8 cellular contexts compared by ENCODE assay signal in the genomic region with DNA sequence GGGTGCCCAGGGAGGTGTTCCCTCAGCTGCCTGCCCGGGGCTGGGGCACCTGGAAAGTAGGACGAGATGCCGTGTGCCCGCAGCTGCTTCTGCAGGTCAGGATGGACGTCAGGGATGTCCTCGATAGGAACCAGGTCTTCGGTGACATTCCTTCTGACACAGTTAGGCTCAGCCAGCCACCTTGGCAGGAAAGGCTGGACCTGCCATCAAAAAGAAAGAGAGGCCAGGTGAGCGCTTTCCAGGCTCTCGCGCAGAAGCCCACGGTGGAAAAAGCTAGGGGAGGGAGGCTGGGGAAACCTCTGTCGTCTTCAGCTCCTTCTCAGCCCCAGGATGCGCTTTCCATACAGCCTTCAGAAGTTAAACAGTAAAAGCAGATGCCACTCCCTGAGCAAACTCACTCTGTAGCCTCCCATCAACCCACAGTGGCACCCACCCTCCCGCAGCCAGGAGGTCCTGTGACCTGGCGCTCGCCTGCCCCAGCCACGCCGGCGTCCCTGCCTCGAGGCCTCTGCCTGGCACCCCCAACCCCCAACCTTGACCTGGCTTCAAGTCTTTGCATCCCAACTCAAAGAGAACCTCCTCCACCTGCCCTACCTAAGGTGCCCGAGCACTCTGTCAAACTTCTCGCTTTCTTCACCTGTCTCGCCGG. TPM values are rescaled to one million over a fixed set of nuclear protein-coding genes. Genes with fewer than 3 reads are reported as not detected.
DNase-seq lines count a peak whose midpoint lies in the region; ATAC-seq, FAIRE-seq and TF ChIP-seq lines count a peak whose summit lies in the region.

No MANE protein-coding gene starts in this region.

- no TSS peak for BruUV-seq in HepG2 (replicated peaks; lab: Mats Ljungman, UMichigan)

- FAIRE-seq in HepG2 (lab: Jason Lieb, UNC) = no peak

- H3K9ac ChIP-seq in HepG2 (ENCODE audit: insufficient read depth, low read depth, low read length) = peak overlapping the region; percentile 80

- no peak for TF ChIP-seq RAD21 in HepG2 (CRISPR knock-in tag; IDR thresholded peaks at IDR 0.05)

- no peaks in the 10 kb centered on the region for H3K9me3 Mint-ChIP-seq in activated T-cell treated with anti-CD3 and anti-CD28 coated beads, Interleukin-2, amount 50 U/mL, for 24 hours
- H3K9me3 Mint-ChIP-seq in activated naive CD8-positive, alpha-beta T cell treated with anti-CD3 and anti-CD28 coated beads, Interleukin-2, amount 10 ng/mL, durations not matched to agents 7 days and 5 days = no peaks in the 10 kb centered on the region

- peak overlapping the region; percentile 94 for H3K4me2 ChIP-seq in HepG2 (ENCODE audit: low read depth, low read length)

- POLR2A ChIA-PET in activated naive CD8-positive, alpha-beta T cell treated with anti-CD3 and anti-CD28 coated beads, Interleukin-2, amount 10 ng/mL, durations not matched to agents 7 days and 5 days (lab: Charles Lee) = interaction anchor here (0.5 to 1.6 kb wide), 3 partner anchors 10 to 70 kb away, joined by 3 to 4 read pairs (median 3); no protein-coding TSS in a partner anchor
- POLR2A ChIA-PET in HepG2 (lab: Yijun Ruan, JAX) = no interaction called here

- no peak for ATAC-seq in activated naive CD8-positive, alpha-beta T cell treated with anti-CD3 and anti-CD28 coated beads, Interleukin-2, amount 10 ng/mL, durations not matched to agents 7 days and 5 days (ENCODE audit: low read depth)
- ATAC-seq in HepG2 (no peak), thoracic aorta (ENCODE audit: insufficient number of reproducible peaks, low FRiP score, low read depth) (no peak), HG02642 (IDR thresholded peaks at IDR 0.05; ENCODE audit: poor library complexity, unreplicated experiment) (no peak), GM21619 (IDR thresholded peaks at IDR 0.05; ENCODE audit: unreplicated experiment) (no peak)

- no peak overlapping the region for H2AFZ ChIP-seq in HepG2 (ENCODE audit: low read length)

- peak overlapping the region; percentile 66 for H3K27ac Mint-ChIP-seq in activated T-cell treated with anti-CD3 and anti-CD28 coated beads, Interleukin-2, amount 50 U/mL, for 24 hours
- peak overlapping the region; percentile 88 for H3K27ac Mint-ChIP-seq in activated naive CD8-positive, alpha-beta T cell treated with anti-CD3 and anti-CD28 coated beads, Interleukin-2, amount 10 ng/mL, durations not matched to agents 7 days and 5 days

- H3K36me3 ChIP-seq in HepG2 (replicated peaks in 1 of 2; ENCODE audit: control insufficient read depth in 1 of 2, insufficient read depth in 2 of 2, low read length in 2 of 2) (peaks cover 26 to 36% of the 10 kb centered on the region in 2 experiments), thoracic aorta (peaks cover 38% of the 10 kb centered on the region)

- H3K79me2 ChIP-seq in HepG2 (ENCODE audit: insufficient read depth, low read length) = peaks cover 26% of the 10 kb centered on the region

- in situ Hi-C loops in HepG2 (cut with HindIII; ENCODE audit: extremely low pct_ligation_motif_present, low pct_unique_long_range_greater_than_20kb) = no loop called here

- peak overlapping the region; percentile 84 for H3K4me3 Mint-ChIP-seq in activated T-cell treated with anti-CD3 and anti-CD28 coated beads, Interleukin-2, amount 50 U/mL, for 24 hours
- peak overlapping the region; percentile 91 for H3K4me3 Mint-ChIP-seq in activated naive CD8-positive, alpha-beta T cell treated with anti-CD3 and anti-CD28 coated beads, Interleukin-2, amount 10 ng/mL, durations not matched to agents 7 days and 5 days

- intact Hi-C loops in HepG2 (cut with micrococcal nuclease; ENCODE audit: unreplicated experiment) = no loop called here

- no peak overlapping the region for H3K27ac ChIP-seq in HepG2 (ENCODE audit: extremely low read length, insufficient read depth, low read length)
- H3K27ac ChIP-seq in thoracic aorta = no peak overlapping the region

- no peak for TF ChIP-seq POLR2A in HepG2 (IDR thresholded peaks at IDR 0.05; ENCODE audit: insufficient read depth in 1 of 2, low read depth in 2 of 2, low read length in 2 of 2)

- TF ChIP-seq CTCF in HepG2 (CRISPR knock-in tag; IDR thresholded peaks at IDR 0.05) (no peak), thoracic aorta (IDR thresholded peaks at IDR 0.05) (no peak)

- H4K20me1 ChIP-seq in HepG2 (ENCODE audit: insufficient read depth, low read length) = no peaks in the 10 kb centered on the region

- CTCF ChIA-PET in HepG2 (lab: Yijun Ruan, JAX; ENCODE audit: low intra/inter-chr PET ratio, low total read pairs) = no interaction called here

- TF ChIP-seq EP300 in HepG2 (IDR thresholded peaks at IDR 0.05; ENCODE audit: low read depth in 2 of 2, low read length in 2 of 2) (no peak), HepG2 (CRISPR knock-in tag; IDR thresholded peaks at IDR 0.05; ENCODE audit: borderline replicate concordance) (no peak)

- H3K4me1 Mint-ChIP-seq in activated T-cell treated with anti-CD3 and anti-CD28 coated beads, Interleukin-2, amount 50 U/mL, for 24 hours (ENCODE audit: low read depth) = peaks cover 34% of the 10 kb centered on the region
- H3K4me1 Mint-ChIP-seq in activated naive CD8-positive, alpha-beta T cell treated with anti-CD3 and anti-CD28 coated beads, Interleukin-2, amount 10 ng/mL, durations not matched to agents 7 days and 5 days = peaks cover 19% of the 10 kb centered on the region

- no peak for DNase-seq in activated T-cell treated with anti-CD3 and anti-CD28 coated beads, Interleukin-2, amount 50 U/mL, for 24 hours
- DNase-seq in activated T-cell treated with anti-CD3 and anti-CD28 coated beads, Interleukin-2, amount 50 U/mL, for 48 hours = no peak
- DNase-seq in activated naive CD8-positive, alpha-beta T cell treated with anti-CD3 and anti-CD28 coated beads, Interleukin-2, amount 10 ng/mL, durations not matched to agents 7 days and 5 days = no peak
- DNase-seq in HepG2 (ENCODE audit: low spot score) (no peak), thoracic aorta (ENCODE audit: low spot score) (no peak), HT-29 (ENCODE audit: low spot score) (no peak)

- H3K27me3 ChIP-seq in HepG2 (ENCODE audit: control insufficient read depth in 1 of 2, insufficient read depth in 2 of 2, low read length in 2 of 2) = no peaks in the 10 kb centered on the region; a peak in 1 of 5 replicates
- H3K27me3 ChIP-seq in thoracic aorta (replicated peaks; ENCODE audit: insufficient read depth) = no peaks in the 10 kb centered on the region

- peaks cover 74% of the 10 kb centered on the region for H3K36me3 Mint-ChIP-seq in activated T-cell treated with anti-CD3 and anti-CD28 coated beads, Interleukin-2, amount 50 U/mL, for 24 hours (ENCODE audit: low read depth)
- peaks cover 6% of the 10 kb centered on the region for H3K36me3 Mint-ChIP-seq in activated naive CD8-positive, alpha-beta T cell treated with anti-CD3 and anti-CD28 coated beads, Interleukin-2, amount 10 ng/mL, durations not matched to agents 7 days and 5 days

- H3K9me3 ChIP-seq in HepG2 (ENCODE audit: low read length) (no peaks in the 10 kb centered on the region), thoracic aorta (no peaks in the 10 kb centered on the region)

- H3K4me1 ChIP-seq in HepG2 (ENCODE audit: insufficient read depth, low read length) (peaks cover 17% of the 10 kb centered on the region), thoracic aorta (ENCODE audit: control insufficient read depth in 1 of 2, low read depth in 2 of 2) (peaks cover 14 to 25% of the 10 kb centered on the region in 2 donors)

- no peaks in the 10 kb centered on the region for H3K27me3 Mint-ChIP-seq in activated T-cell treated with anti-CD3 and anti-CD28 coated beads, Interleukin-2, amount 50 U/mL, for 24 hours
- H3K27me3 Mint-ChIP-seq in activated naive CD8-positive, alpha-beta T cell treated with anti-CD3 and anti-CD28 coated beads, Interleukin-2, amount 10 ng/mL, durations not matched to agents 7 days and 5 days = no peaks in the 10 kb centered on the region

- 84% methylated on average over 24 of the region's 24 CpGs for WGBS in HepG2 (ENCODE audit: low lambda C conversion rate)

- H3K4me3 ChIP-seq in HepG2 (replicated peaks in 1 of 3; ENCODE audit: insufficient read depth in 1 of 3, low read depth in 2 of 3, low read length in 3 of 3) (peak overlapping the region; percentile 85 to 99 (median 93)), thoracic aorta (peak overlapping the region; percentile 93)

RNA-seq across cellular contexts. Expression of a gene that starts 1.3 kb away (rescaled TPM):
- total RNA-seq in activated naive CD8-positive, alpha-beta T cell treated with anti-CD3 and anti-CD28 coated beads, Interleukin-2, amount 10 ng/mL, durations not matched to agents 7 days and 5 days = 10 to 100 TPM; 31.9 to 33.5 TPM
- 3.5 and 10.1 TPM in 2 replicates for total RNA-seq in HepG2 (2016; rRNA removed; fragmentation: Illumina TruSeq; extraction: Trizol)
- total RNA-seq in HepG2 (2016; cell fraction: cytosol; rRNA removed; fragmentation: Illumina TruSeq; extraction: Trizol; ENCODE audit: low read depth) = 3.5 and 3.6 TPM in 2 replicates
- 2.7 and 9.3 TPM in 2 replicates for total RNA-seq in HepG2 (2016; cell fraction: insoluble cytoplasmic fraction; rRNA removed; fragmentation: Illumina TruSeq; extraction: Trizol)
- total RNA-seq in HepG2 (2016; cell fraction: membrane; rRNA removed; fragmentation: Illumina TruSeq; extraction: Trizol) = 2.5 and 3.2 TPM in 2 replicates
- 9.6 and 14.3 TPM in 2 replicates for total RNA-seq in HepG2 (2016; cell fraction: nucleus; rRNA removed; fragmentation: Illumina TruSeq; extraction: Trizol)
- polyA plus RNA-seq in HepG2 (2011; rRNA removed) = 10.1 and 11.6 TPM in 2 replicates
- polyA plus RNA-seq in HepG2 (2011; cell fraction: cytosol; rRNA removed) = 3.4 and 4.5 TPM in 2 replicates
- 66.0 and 70.7 TPM in 2 replicates for polyA plus RNA-seq in HepG2 (2011; cell fraction: nucleus; rRNA removed)
- polyA plus RNA-seq in HepG2 (2012) = 9.1 and 11.4 TPM in 2 replicates
- 0.85 and 1.1 TPM in 2 replicates for polyA plus RNA-seq in HepG2 (2016; cell fraction: cytosol; fragmentation: Illumina TruSeq; extraction: Trizol; ENCODE audit: low read depth)
- 4.4 and 5.8 TPM in 2 replicates for polyA plus RNA-seq in HepG2 (2016; cell fraction: insoluble cytoplasmic fraction; fragmentation: Illumina TruSeq; extraction: Trizol; ENCODE audit: low read depth)
- polyA plus RNA-seq in HepG2 (2016; cell fraction: membrane; fragmentation: Illumina TruSeq; extraction: Trizol; ENCODE audit: low read depth) = 1.2 and 2.1 TPM in 2 replicates
- 41.8 and 50.5 TPM in 2 replicates for polyA plus RNA-seq in HepG2 (2016; cell fraction: nucleus; fragmentation: Illumina TruSeq; extraction: Trizol; ENCODE audit: insufficient read depth, low read depth)
- polyA minus RNA-seq in HepG2 (2011; rRNA and poly(A)+ RNA removed; ENCODE audit: low replicate concordance) = 10.7 and 19.6 TPM in 2 replicates
- 3.3 and 4.1 TPM in 2 replicates for polyA minus RNA-seq in HepG2 (2011; cell fraction: cytosol; rRNA and poly(A)+ RNA removed)
- 14.7 and 15.7 TPM in 2 replicates for polyA minus RNA-seq in HepG2 (2011; cell fraction: nucleus; rRNA and poly(A)+ RNA removed)
- 10 to 100 TPM in 1 of 2 donors, 1 to 10 TPM in 1; 9.7 to 24.8 TPM for total RNA-seq in thoracic aorta
- total RNA-seq in HT-29 (2014; rRNA removed; shearing (Covaris generic)) = 21.4 and 35.3 TPM in 2 replicates

RNA-seq across cellular contexts. Expression of a gene that starts 1.5 kb away (rescaled TPM):
- 10 to 100 TPM; 29.3 to 29.4 TPM for total RNA-seq in activated naive CD8-positive, alpha-beta T cell treated with anti-CD3 and anti-CD28 coated beads, Interleukin-2, amount 10 ng/mL, durations not matched to agents 7 days and 5 days
- total RNA-seq in HepG2 (2016; rRNA removed; fragmentation: Illumina TruSeq; extraction: Trizol) (12.1 and 14.6 TPM in 2 replicates), thoracic aorta (1 to 10 TPM; 5.9 to 8.5 TPM)
- 7.5 and 7.6 TPM in 2 replicates for total RNA-seq in HepG2 (2016; cell fraction: cytosol; rRNA removed; fragmentation: Illumina TruSeq; extraction: Trizol; ENCODE audit: low read depth)
- 9.2 and 14.5 TPM in 2 replicates for total RNA-seq in HepG2 (2016; cell fraction: insoluble cytoplasmic fraction; rRNA removed; fragmentation: Illumina TruSeq; extraction: Trizol)
- total RNA-seq in HepG2 (2016; cell fraction: membrane; rRNA removed; fragmentation: Illumina TruSeq; extraction: Trizol) = 8.8 and 9.0 TPM in 2 replicates
- 9.0 and 10.7 TPM in 2 replicates for total RNA-seq in HepG2 (2016; cell fraction: nucleus; rRNA removed; fragmentation: Illumina TruSeq; extraction: Trizol)
- 4.3 and 4.6 TPM in 2 replicates for polyA plus RNA-seq in HepG2 (2011; rRNA removed)
- 2.7 and 4.4 TPM in 2 replicates for polyA plus RNA-seq in HepG2 (2011; cell fraction: cytosol; rRNA removed)
- polyA plus RNA-seq in HepG2 (2011; cell fraction: nucleus; rRNA removed) = 14.6 and 21.3 TPM in 2 replicates
- polyA plus RNA-seq in HepG2 (2012) = 7.9 and 11.5 TPM in 2 replicates
- polyA plus RNA-seq in HepG2 (2016; cell fraction: cytosol; fragmentation: Illumina TruSeq; extraction: Trizol; ENCODE audit: low read depth) = 11.7 and 12.8 TPM in 2 replicates
- polyA plus RNA-seq in HepG2 (2016; cell fraction: insoluble cytoplasmic fraction; fragmentation: Illumina TruSeq; extraction: Trizol; ENCODE audit: low read depth) = 14.6 and 19.7 TPM in 2 replicates
- polyA plus RNA-seq in HepG2 (2016; cell fraction: membrane; fragmentation: Illumina TruSeq; extraction: Trizol; ENCODE audit: low read depth) = 9.3 and 11.4 TPM in 2 replicates
- polyA plus RNA-seq in HepG2 (2016; cell fraction: nucleus; fragmentation: Illumina TruSeq; extraction: Trizol; ENCODE audit: insufficient read depth, low read depth) = 25.5 and 25.9 TPM in 2 replicates
- 5.3 and 10.2 TPM in 2 replicates for polyA minus RNA-seq in HepG2 (2011; rRNA and poly(A)+ RNA removed; ENCODE audit: low replicate concordance)
- 4.2 and 4.3 TPM in 2 replicates for polyA minus RNA-seq in HepG2 (2011; cell fraction: cytosol; rRNA and poly(A)+ RNA removed)
- 2.7 and 3.7 TPM in 2 replicates for polyA minus RNA-seq in HepG2 (2011; cell fraction: nucleus; rRNA and poly(A)+ RNA removed)
- total RNA-seq in HT-29 (2014; rRNA removed; shearing (Covaris generic)) = 45.8 and 47.0 TPM in 2 replicates
